Comparison of ENCODE assay signal across 8 cellular contexts in the genomic region with DNA sequence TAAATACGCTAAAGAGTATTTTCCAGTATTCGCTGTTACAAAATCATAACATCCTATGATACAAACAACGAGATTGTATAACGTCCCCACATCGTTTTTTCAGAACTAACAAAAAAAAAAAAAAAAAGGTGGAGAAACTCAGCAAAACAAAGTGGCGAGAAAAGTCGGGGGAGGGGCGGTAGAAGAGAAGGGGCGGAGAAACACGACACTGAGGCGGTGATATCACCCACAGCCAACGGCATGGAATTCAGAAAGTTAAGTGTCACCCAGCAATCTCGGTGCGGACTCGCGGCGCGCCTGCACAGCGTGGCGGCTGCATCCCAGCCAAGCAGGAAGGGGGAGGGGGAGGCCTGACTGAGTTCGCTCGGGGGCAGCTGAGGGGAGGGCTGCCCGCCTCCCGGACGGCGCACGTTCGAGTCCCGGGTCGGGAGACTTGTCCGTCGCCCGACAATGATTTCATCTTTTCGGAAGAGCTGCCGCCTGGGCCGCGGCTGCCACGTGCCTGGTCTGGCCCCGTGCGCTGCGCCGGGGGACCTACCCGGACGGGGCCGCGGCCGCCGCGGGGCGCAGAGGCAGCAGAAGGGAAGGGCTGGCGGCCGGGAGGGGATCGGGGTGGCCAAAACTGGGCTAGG. TPM values are rescaled to one million over a fixed set of nuclear protein-coding genes. Genes with fewer than 3 reads are reported as not detected.
DNase-seq lines count a peak whose midpoint lies in the region; ATAC-seq and TF ChIP-seq lines count a peak whose summit lies in the region.

No MANE protein-coding gene starts in this region.

- ATAC-seq in Right ventricle myocardium inferior: peak; percentile 79
- ATAC-seq in thoracic aorta (ENCODE audit: insufficient number of reproducible peaks, low FRiP score, low read depth): peak; percentile 90

- H3K14ac ChIP-seq in H9 (ENCODE audit: insufficient read depth, low read length): peak overlapping the region; percentile 89

- peak overlapping the region; percentile 77 to 95 for H3K4me3 Mint-ChIP-seq in H9

- H3K4me1 Mint-ChIP-seq in H9: peaks cover 30 to 45% of the 10 kb centered on the region in 2 experiments

- H3K23me2 ChIP-seq in H9 (ENCODE audit: insufficient read length, low read depth, low read length, poor library complexity, severe bottlenecking): peaks cover 19% of the 10 kb centered on the region

- H3K9me3 Mint-ChIP-seq in H9: peaks cover 0 to 3% of the 10 kb centered on the region in 2 experiments; a peak in 2 of 5 replicates

- H3K27me3 Mint-ChIP-seq in H9 (ENCODE audit: low read depth): peaks cover 75% of the 10 kb centered on the region

- H2AFZ ChIP-seq in H9 (ENCODE audit: low read length): no peak overlapping the region
- peak overlapping the region; percentile 92 for H2AFZ ChIP-seq in osteoblast (ENCODE audit: low read length)

- H4K20me1 ChIP-seq in H9 (ENCODE audit: control insufficient read depth, insufficient read depth, insufficient read length): no peaks in the 10 kb centered on the region
- peaks cover 35% of the 10 kb centered on the region for H4K20me1 ChIP-seq in osteoblast (ENCODE audit: insufficient read depth, low read length)

- H3K9ac ChIP-seq in H9 (ENCODE audit: extremely low read depth, insufficient read length, low read length) (peak overlapping the region; percentile 52), adipocyte (ENCODE audit: low read length) (peak overlapping the region; percentile 92)

- DNase-seq in DMS153 treated with DMSO at 0.1 percent for 48 hours (lab: John Stamatoyannopoulos, UW; ENCODE audit: unreplicated experiment): peak; percentile 51
- peak; percentile 69 for DNase-seq in H9
- peak; percentile 65 for DNase-seq in NCI-H1092 treated with DMSO at 0.1 percent for 48 hours (lab: John Stamatoyannopoulos, UW)
- DNase-seq in T follicular helper cell (ENCODE audit: low read depth): peak; percentile 84
- DNase-seq in adipocyte (ENCODE audit: low read depth): peak; percentile 96
- peak; percentile 93 for DNase-seq in Right ventricle myocardium inferior (ENCODE audit: missing footprints)
- DNase-seq in osteoblast (ENCODE audit: insufficient read length, low spot score, missing footprints): peak; percentile 92
- DNase-seq in thoracic aorta (ENCODE audit: low spot score): peak; percentile 64

- no peak overlapping the region for H4K91ac ChIP-seq in H9 (ENCODE audit: insufficient read length, low read depth, low read length)

- H2BK12ac ChIP-seq in H9 (ENCODE audit: insufficient read length, low read depth, low read length): no peak overlapping the region

- no peaks in the 10 kb centered on the region for H3K79me1 ChIP-seq in H9 (ENCODE audit: insufficient read depth, low read depth, low read length, poor library complexity, severe bottlenecking)

- no CpG with 5 or more reads among the region's 53 CpGs for WGBS in H9 (ENCODE audit: extremely low coverage, insufficient read length, low lambda C conversion rate)

- intact Hi-C loops in Right ventricle myocardium inferior (cut with DNase I): loop anchor here (5.0 to 10.0 kb wide), 3 partner anchors 38 to 520 kb away; partner anchors contain the start of gene RAB33B

- H3K36me3 ChIP-seq in adipocyte (ENCODE audit: control insufficient read depth, insufficient read depth, low read length, severe bottlenecking) (no peaks in the 10 kb centered on the region), osteoblast (ENCODE audit: insufficient read depth, low read length) (no peaks in the 10 kb centered on the region), thoracic aorta (no peaks in the 10 kb centered on the region)

- H3K23ac ChIP-seq in H9 (ENCODE audit: insufficient read length, low read depth, low read length): no peak overlapping the region

- H3K79me2 ChIP-seq in H9 (ENCODE audit: insufficient read depth, low read length) (no peaks in the 10 kb centered on the region), osteoblast (ENCODE audit: insufficient read depth, low read length) (peaks cover 54% of the 10 kb centered on the region)

- H3K4me1 ChIP-seq in H9 (ENCODE audit: insufficient read depth, low read length): peaks cover under 1% of the 10 kb centered on the region
- H3K4me1 ChIP-seq in adipocyte (ENCODE audit: control insufficient read depth, insufficient read depth, low read length): peaks cover 67% of the 10 kb centered on the region
- H3K4me1 ChIP-seq in osteoblast (ENCODE audit: insufficient read depth, low read length): peaks cover 32% of the 10 kb centered on the region
- peaks cover 22 to 53% of the 10 kb centered on the region in 2 donors for H3K4me1 ChIP-seq in thoracic aorta (ENCODE audit: control insufficient read depth in 1 of 2, low read depth in 2 of 2)

- peak overlapping the region; percentile 73 for H3K4me2 ChIP-seq in H9 (ENCODE audit: insufficient read depth, insufficient read length, low read length)
- peak overlapping the region; percentile 92 for H3K4me2 ChIP-seq in osteoblast (ENCODE audit: insufficient read depth, low read length)

- H3T11ph ChIP-seq in H9 (ENCODE audit: low read length): no peak overlapping the region

- H2BK120ac ChIP-seq in H9 (ENCODE audit: low read depth, low read length, poor library complexity, severe bottlenecking): no peak overlapping the region

- H3K36me3 Mint-ChIP-seq in H9 (ENCODE audit: insufficient read depth in 1 of 3, low read depth in 3 of 3): no peaks in the 10 kb centered on the region; a peak in 2 of 7 replicates

- H3K9me3 ChIP-seq in H9 (ENCODE audit: control insufficient read depth, low read depth, low read length) (no peaks in the 10 kb centered on the region), adipocyte (ENCODE audit: control insufficient read depth, low read length) (no peaks in the 10 kb centered on the region), osteoblast (ENCODE audit: low read depth, low read length) (no peaks in the 10 kb centered on the region), thoracic aorta (no peaks in the 10 kb centered on the region)

- H3K4me3 ChIP-seq in adipocyte (ENCODE audit: low read length) (peak overlapping the region; percentile 91), osteoblast (ENCODE audit: insufficient read depth, low read length) (peak overlapping the region; percentile 89), thoracic aorta (peak overlapping the region; percentile 94)

- peak overlapping the region; percentile 65 for H3K18ac ChIP-seq in H9 (ENCODE audit: insufficient read length, low read depth, low read length)

- TF ChIP-seq CTCF in H9 (conservative IDR thresholded peaks at IDR 0.05) (no peak), osteoblast (IDR thresholded peaks at IDR 0.05; ENCODE audit: extremely low read depth, low read depth, low read length) (no peak), thoracic aorta (IDR thresholded peaks at IDR 0.05) (no peak)

- no peak overlapping the region for H3K56ac ChIP-seq in H9 (ENCODE audit: insufficient read length, low read depth, low read length)

- peak overlapping the region in 1 of 3 experiments; percentile 47; a peak in 2 of 7 replicates for H3K27ac Mint-ChIP-seq in H9

- H3K4ac ChIP-seq in H9 (ENCODE audit: low read depth, low read length): no peak overlapping the region

- no peak overlapping the region for H2BK15ac ChIP-seq in H9 (ENCODE audit: low read depth, low read length)

- H2BK5ac ChIP-seq in H9 (ENCODE audit: insufficient read length, low read length): no peak overlapping the region

- no peak overlapping the region for H4K5ac ChIP-seq in H9 (ENCODE audit: insufficient read length, low read depth, low read length)

- no peak overlapping the region for H3K27ac ChIP-seq in H9 (ENCODE audit: insufficient read length, low read depth, low read length)
- peak overlapping the region; percentile 88 for H3K27ac ChIP-seq in osteoblast (ENCODE audit: low read depth, low read length)
- H3K27ac ChIP-seq in thoracic aorta: peak overlapping the region; percentile 97 to 98

- H4K8ac ChIP-seq in H9 (replicated peaks; ENCODE audit: insufficient read length, low read depth, low read length): no peak overlapping the region

- no peak overlapping the region for H2BK20ac ChIP-seq in H9 (ENCODE audit: low read depth, low read length, poor library complexity, severe bottlenecking)

- H3K27me3 ChIP-seq in H9 (ENCODE audit: insufficient read depth, low read length) (peaks cover 25% of the 10 kb centered on the region), adipocyte (replicated peaks; ENCODE audit: control insufficient read depth, insufficient read depth, low read length) (peaks cover 3% of the 10 kb centered on the region), osteoblast (ENCODE audit: insufficient read depth, low read length) (peaks cover 33% of the 10 kb centered on the region), thoracic aorta (replicated peaks; ENCODE audit: insufficient read depth) (no peaks in the 10 kb centered on the region)

- no peak overlapping the region for H2AK5ac ChIP-seq in H9 (ENCODE audit: insufficient read length, low read length)

RNA-seq across cellular contexts. Expression of gene SETD7, which starts 0.8 kb away (rescaled TPM):
- 1.5 and 1.7 TPM in 2 replicates for total RNA-seq in H9 (2021)
- 52.2 TPM for total RNA-seq in Right ventricle myocardium inferior
- total RNA-seq in osteoblast: 99.5 and 108 TPM in 2 replicates
- 100 to 1,000 TPM in 1 of 2 donors, 10 to 100 TPM in 1; 74.7 to 101 TPM for total RNA-seq in thoracic aorta

Comparison
In these comparisons a context has a peak if more than half of its experiments do, and no peak if none do; other contexts are left out.
1. RNA of gene SETD7, which starts 0.8 kb away (total RNA-seq): 74.7 to 101 TPM in thoracic aorta, 99.5 to 108 TPM in osteoblast and 52.2 TPM in Right ventricle myocardium inferior (single experiment); 1.5 to 1.7 TPM in H9; every median in the first group is over 10 times any median in the second.
2. Peak in every context shown above with its lines, with median percentiles within 50 percentile points of each other: DNase-seq and H3K4me3 ChIP-seq.